Comparison of ENCODE assay signal across 16 cellular contexts in genomic region chr5:173794901-173795416, GRCh38.
A peak's percentile ranks its signal among the peaks of the same experiment; 100 is the strongest.
DNase-seq lines count a peak whose midpoint lies in the region; ATAC-seq and TF ChIP-seq lines count a peak whose summit lies in the region.
"Had no signal": no experiment of that assay in that cellular context is flagged by ENCODE, and none has a peak within 500 bp of the region (broad histone marks: within the 10 kb centered on the region; RNA-seq: fewer than 3 reads in every experiment).

No MANE protein-coding gene starts in this region.

- TF ChIP-seq EP300 in suprapubic skin (IDR thresholded peaks at IDR 0.05) (no peak), SK-N-SH (IDR thresholded peaks at IDR 0.05; ENCODE audit: borderline replicate concordance in 1 of 2, low read depth in 1 of 2, low read length in 1 of 2) (no peak)

- peak; percentile 15 for ATAC-seq in esophagus mucosa

- no peaks in the 10 kb centered on the region for H3K36me3 ChIP-seq in suprapubic skin
- no peaks in the 10 kb centered on the region for H3K36me3 ChIP-seq in SK-N-SH (replicated peaks in 1 of 2; ENCODE audit: control insufficient read depth in 1 of 2, insufficient read depth in 2 of 2, low read length in 1 of 2)

- TF ChIP-seq POLR2A in NB4 (IDR thresholded peaks at IDR 0.05; ENCODE audit: extremely low read depth, insufficient read length) (no peak), suprapubic skin (IDR thresholded peaks at IDR 0.05) (no peak)

- H4K20me1 ChIP-seq in SK-N-SH (ENCODE audit: insufficient read depth): no peaks in the 10 kb centered on the region

- WGBS in suprapubic skin: 95% methylated on average over 10 of the region's 10 CpGs
- 68% methylated on average over 5 of the region's 10 CpGs for WGBS in SK-N-SH (ENCODE audit: low lambda C conversion rate)

- H2AFZ ChIP-seq in SK-N-SH (ENCODE audit: low read depth): no peak overlapping the region

- peak overlapping the region; percentile 26 for H3K27ac ChIP-seq in suprapubic skin
- no peak overlapping the region for H3K27ac ChIP-seq in SK-N-SH (ENCODE audit: low read depth in 2 of 2, low read length in 1 of 2)
- H3K27ac ChIP-seq: HL-60 had no signal

- no peak overlapping the region for H3K4me2 ChIP-seq in SK-N-SH

- DNase-seq in NB4 (ENCODE audit: low read depth): peak; percentile 83
- peak; percentile 89 for DNase-seq in RPMI8226
- no peak for DNase-seq in suprapubic skin (ENCODE audit: low spot score in 2 of 2)
- DNase-seq in SK-N-SH: no peak
- DNase-seq in hippocampal formation (lab: John Stamatoyannopoulos, UW): no peak
- DNase-seq in NCI-H510A (lab: John Stamatoyannopoulos, UW): no peak
- DNase-seq: COR-L47, EL, HCEC 1CT, NCI-H1417 treated with DMSO at 0.1 percent for 48 hours, NCI-H2029, NCI-H2171 treated with DMSO at 0.1 percent for 48 hours, NCI-H510A treated with DMSO at 0.1 percent for 48 hours, NCI-H82 had no signal

- TF ChIP-seq CTCF in NB4 (IDR thresholded peaks at IDR 0.05; ENCODE audit: low read depth, low read length) (no peak), suprapubic skin (IDR thresholded peaks at IDR 0.05) (no peak), SK-N-SH (IDR thresholded peaks at IDR 0.05) (no peak)

- H3K27me3 ChIP-seq in suprapubic skin (no peaks in the 10 kb centered on the region), SK-N-SH (ENCODE audit: insufficient read depth) (no peaks in the 10 kb centered on the region)

- H3K4me3 ChIP-seq in NB4 (ENCODE audit: low read depth, low read length): no peak overlapping the region
- H3K4me3 ChIP-seq in suprapubic skin: no peak overlapping the region
- H3K4me3 ChIP-seq in SK-N-SH (ENCODE audit: low read depth in 2 of 2, low read length in 1 of 2): no peak overlapping the region

- H3K4me1 ChIP-seq in suprapubic skin (peaks cover 11% of the 10 kb centered on the region), SK-N-SH (ENCODE audit: control insufficient read depth in 1 of 2, insufficient read depth in 2 of 2, low read depth in 1 of 2, low read length in 1 of 2) (peaks cover 0 to 4% of the 10 kb centered on the region in 2 experiments; a peak in 1 of 4 replicates)

- CTCF ChIA-PET in SK-N-SH (lab: Yijun Ruan, JAX): no interaction called here

- H3K9me2 ChIP-seq in SK-N-SH: no peaks in the 10 kb centered on the region

- H3F3A ChIP-seq in SK-N-SH (replicated peaks; ENCODE audit: insufficient read depth): no peaks in the 10 kb centered on the region

- H3K9ac ChIP-seq in SK-N-SH: no peak overlapping the region

- TF ChIP-seq RAD21 in SK-N-SH (IDR thresholded peaks at IDR 0.05; ENCODE audit: low read length): no peak

- no peaks in the 10 kb centered on the region for H3K79me2 ChIP-seq in SK-N-SH (ENCODE audit: insufficient read depth)

- POLR2A ChIA-PET in SK-N-SH (lab: Yijun Ruan, JAX): no interaction called here

- H3K9me3 ChIP-seq in suprapubic skin (no peaks in the 10 kb centered on the region), SK-N-SH (no peaks in the 10 kb centered on the region)

TF ChIP-seq in SK-N-SH, 30 proteins besides CTCF, POLR2A, EP300 and RAD21:
- TF ChIP-seq IRF3 (IDR thresholded peaks at IDR 0.05; ENCODE audit: low read depth, low read length) (no peak), POLR2AphosphoS5 (IDR thresholded peaks at IDR 0.05; ENCODE audit: low read depth, low read length) (no peak), MAX (IDR thresholded peaks at IDR 0.05; ENCODE audit: low read depth) (no peak), NRF1 (IDR thresholded peaks at IDR 0.05; ENCODE audit: low read depth, low read length) (no peak), ZBTB33 (IDR thresholded peaks at IDR 0.05; ENCODE audit: borderline replicate concordance, low read depth) (no peak), SMC3 (IDR thresholded peaks at IDR 0.05; ENCODE audit: low read depth, low read length) (no peak), FOXJ3 (CRISPR knock-in tag; IDR thresholded peaks at IDR 0.05) (no peak)

Comparison
In these comparisons a context has a peak if more than half of its experiments do, and no peak if none do; other contexts are left out.
1. DNase-seq: peak in NB4 (single experiment) and RPMI8226 (single experiment); none in suprapubic skin (0 of 2), SK-N-SH (single experiment), hippocampal formation (0 of 2) and NCI-H510A (single experiment).